ENCODE assay signal across 23 cellular contexts in the genomic region with DNA sequence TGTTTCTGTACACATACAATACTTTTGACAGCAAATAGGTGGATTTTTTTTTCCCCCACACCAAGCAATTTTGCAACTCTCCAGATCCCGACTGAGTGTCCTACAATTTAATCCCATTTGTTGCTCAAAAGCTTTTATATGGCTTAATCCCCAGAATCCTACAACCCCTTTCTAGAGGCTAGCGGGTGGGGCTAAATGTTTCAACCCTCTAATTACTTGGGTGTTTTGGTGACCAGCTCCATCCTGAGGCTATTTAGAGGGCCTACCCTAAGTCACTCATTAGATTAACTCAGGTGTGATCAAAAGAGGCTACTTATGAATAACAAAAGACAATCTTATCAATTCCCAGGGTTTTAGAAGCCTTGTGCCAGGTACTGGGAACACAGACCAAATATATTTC. TPM values are rescaled to one million over a fixed set of nuclear protein-coding genes. Genes with fewer than 3 reads are reported as not detected.
"Had no signal": no experiment of that assay in that cellular context is flagged by ENCODE, and none has a peak within 500 bp of the region (broad histone marks: within the 10 kb centered on the region; RNA-seq: fewer than 3 reads in every experiment).

No MANE protein-coding gene starts in this region.

- H3K4me1 ChIP-seq: left ventricle myocardium inferior, lower lobe of right lung, psoas muscle, sigmoid colon, stomach, transverse colon had no signal

- DNase-seq: cortex of kidney; dorsolateral prefrontal cortex; effector CD8-positive, alpha-beta T cell; foreskin melanocyte; head of caudate nucleus; kidney; left cardiac atrium; left ventricle myocardium inferior; lower lobe of right lung; midbrain; psoas muscle; sigmoid colon; stimulated activated CD4-positive, alpha-beta T cell treated with anti-CD3 and anti-CD28 coated beads, Interleukin-2, amount 100 ng/mL, for 24 hours; stimulated activated CD4-positive, alpha-beta T cell treated with anti-CD3 and anti-CD28 coated beads, Interleukin-4, amount 100 ng/mL, for 4 hours; stimulated activated naive CD4-positive, alpha-beta T cell; stomach; substantia nigra; transverse colon had no signal

- H3K27me3 Mint-ChIP-seq: memory B cell; natural killer cell treated with Interleukin-12 subunit alpha and Interleukin-12 subunit beta and Interleukin-15 and Interleukin-18, amount 100 ng/mL, for 72 hours had no signal

- H3K27ac ChIP-seq: dorsolateral prefrontal cortex, hepatocyte, left ventricle myocardium inferior, lower lobe of right lung, psoas muscle, sigmoid colon, skin epidermis, stomach, thoracic aorta, transverse colon had no signal

- H3K9me3 Mint-ChIP-seq: natural killer cell treated with Interleukin-12 subunit alpha and Interleukin-12 subunit beta and Interleukin-15 and Interleukin-18, amount 100 ng/mL, for 72 hours had no signal

- ATAC-seq: left cardiac atrium; lower lobe of right lung; natural killer cell treated with Interleukin-12 subunit alpha and Interleukin-12 subunit beta and Interleukin-15 and Interleukin-18, amount 100 ng/mL, for 72 hours; psoas muscle had no signal

- H3K4me3 Mint-ChIP-seq: memory B cell; natural killer cell treated with Interleukin-12 subunit alpha and Interleukin-12 subunit beta and Interleukin-15 and Interleukin-18, amount 100 ng/mL, for 72 hours had no signal

- H3K4me2 ChIP-seq: hepatocyte had no signal

- H3K9me3 ChIP-seq: left ventricle myocardium inferior, lower lobe of right lung, psoas muscle, sigmoid colon, stomach, thoracic aorta, transverse colon had no signal

- H3K4me1 Mint-ChIP-seq: memory B cell had no signal

- H2AFZ ChIP-seq: hepatocyte had no signal

- H3K36me3 ChIP-seq: left ventricle myocardium inferior, lower lobe of right lung, sigmoid colon, stomach, thoracic aorta, transverse colon had no signal

- H3K79me2 ChIP-seq: hepatocyte had no signal

- H3K4me3 ChIP-seq: dorsolateral prefrontal cortex, hepatocyte, left ventricle myocardium inferior, lower lobe of right lung, psoas muscle, sigmoid colon, skin epidermis, stomach, thoracic aorta, transverse colon had no signal

- H3K27me3 ChIP-seq: dorsolateral prefrontal cortex, hepatocyte, sigmoid colon, stomach, transverse colon had no signal

- H3K36me3 Mint-ChIP-seq: memory B cell; natural killer cell treated with Interleukin-12 subunit alpha and Interleukin-12 subunit beta and Interleukin-15 and Interleukin-18, amount 100 ng/mL, for 72 hours had no signal

- H3K27ac Mint-ChIP-seq: memory B cell; natural killer cell treated with Interleukin-12 subunit alpha and Interleukin-12 subunit beta and Interleukin-15 and Interleukin-18, amount 100 ng/mL, for 72 hours had no signal

RNA-seq across cellular contexts. Expression of gene FBXL2, which starts 21.0 kb away (rescaled TPM):
- total RNA-seq: natural killer cell treated with Interleukin-12 subunit alpha and Interleukin-12 subunit beta and Interleukin-15 and Interleukin-18, amount 100 ng/mL, for 72 hours had no signal

RNA-seq across cellular contexts. Expression of gene SUSD5, which starts 37.6 kb away (rescaled TPM):
- total RNA-seq: natural killer cell treated with Interleukin-12 subunit alpha and Interleukin-12 subunit beta and Interleukin-15 and Interleukin-18, amount 100 ng/mL, for 72 hours had no signal
